ENCODE assay signal across 23 cellular contexts in the genomic region with DNA sequence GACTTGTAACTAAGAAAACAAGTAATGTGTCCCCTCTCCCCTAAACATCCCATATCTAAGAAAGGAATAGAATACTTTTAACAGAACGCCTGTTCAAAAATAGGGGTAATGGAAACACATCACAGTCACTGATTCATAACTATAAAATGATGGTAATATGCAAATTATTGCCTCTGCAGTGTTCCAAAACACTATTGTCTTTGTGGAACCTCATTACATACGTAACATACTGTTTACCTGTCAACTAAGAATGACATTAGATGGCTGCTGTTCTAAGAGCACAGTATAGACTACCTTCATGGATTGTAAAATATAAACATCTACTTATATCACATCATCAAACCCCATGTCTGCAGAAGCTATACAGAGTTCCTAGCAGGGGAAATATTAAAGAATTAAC. TPM values are rescaled to one million over a fixed set of nuclear protein-coding genes. Genes with fewer than 3 reads are reported as not detected.
"Had no signal": no experiment of that assay in that cellular context is flagged by ENCODE, and none has a peak within 500 bp of the region (broad histone marks: within the 10 kb centered on the region; RNA-seq: fewer than 3 reads in every experiment).

No MANE protein-coding gene starts in this region.

- H3K4me1 Mint-ChIP-seq: activated B cell treated with CpG ODN at 0.5 μM for 24 hours had no signal

- H3K27me3 Mint-ChIP-seq: activated B cell treated with CpG ODN at 0.5 μM for 24 hours; activated CD4-positive, alpha-beta T cell treated with anti-CD3 and anti-CD28 coated beads for 36 hours; activated T-cell treated with anti-CD3 and anti-CD28 coated beads, Interleukin-2, amount 50 U/mL, for 24 hours had no signal

- H3K27ac Mint-ChIP-seq: activated B cell treated with CpG ODN at 0.5 μM for 24 hours; activated CD4-positive, alpha-beta T cell treated with anti-CD3 and anti-CD28 coated beads for 36 hours; activated CD8-positive, alpha-beta T cell treated with anti-CD3 and anti-CD28 coated beads, Interleukin-2, amount 10 ng/mL, durations not matched to agents 7 days and 5 days; activated T-cell treated with anti-CD3 and anti-CD28 coated beads, Interleukin-2, amount 50 U/mL, for 24 hours had no signal

- ATAC-seq: activated CD4-positive, alpha-beta T cell treated with anti-CD3 and anti-CD28 coated beads for 36 hours; activated CD8-positive, alpha-beta T cell treated with anti-CD3 and anti-CD28 coated beads, Interleukin-2, amount 10 ng/mL, durations not matched to agents 7 days and 5 days had no signal

- H3K9me3 Mint-ChIP-seq: activated B cell treated with CpG ODN at 0.5 μM for 24 hours; activated naive CD4-positive, alpha-beta T cell treated with anti-CD3 and anti-CD28 coated beads, Interleukin-2, amount 50 U/mL, for 72 hours; activated T-cell treated with anti-CD3 and anti-CD28 coated beads, Interleukin-2, amount 50 U/mL, for 24 hours had no signal

- DNase-seq: activated B cell treated with CpG ODN at 0.5 μM for 24 hours; activated CD4-positive, alpha-beta T cell treated with anti-CD3 and anti-CD28 coated beads for 36 hours; activated CD4-positive, alpha-beta T cell treated with anti-CD3 and anti-CD28 coated beads, Interleukin-2, amount 50 U/mL, for 4 hours; activated CD8-positive, alpha-beta memory T cell treated with anti-CD3 and anti-CD28 coated beads, Interleukin-2, amount 50 U/mL, for 48 hours; activated T-cell treated with anti-CD3 and anti-CD28 coated beads, Interleukin-2, amount 50 U/mL, for 24 hours; adrenal gland; anterior cingulate cortex; IMR-90; Kasumi-1; KBM-7; NCI-H1048; NCI-H187 treated with DMSO at 0.1 percent for 48 hours; NCI-H2081 treated with DMSO at 0.1 percent for 48 hours; NCI-H446; NCI-H524 treated with DMSO at 0.1 percent for 48 hours; NCI-H82; SIG-M5; T-helper 2 cell; T1000 had no signal

- H3K4me3 Mint-ChIP-seq: activated B cell treated with CpG ODN at 0.5 μM for 24 hours; activated CD4-positive, alpha-beta T cell treated with anti-CD3 and anti-CD28 coated beads for 36 hours; activated CD8-positive, alpha-beta T cell treated with anti-CD3 and anti-CD28 coated beads, Interleukin-2, amount 10 ng/mL, durations not matched to agents 7 days and 5 days; activated T-cell treated with anti-CD3 and anti-CD28 coated beads, Interleukin-2, amount 50 U/mL, for 24 hours had no signal

RNA-seq across cellular contexts. Expression of a gene that starts 3.4 kb away (rescaled TPM):
- total RNA-seq: cardiac septum, RPMI7951 had no signal
